20 cellular contexts compared by ENCODE assay signal in the genomic region with DNA sequence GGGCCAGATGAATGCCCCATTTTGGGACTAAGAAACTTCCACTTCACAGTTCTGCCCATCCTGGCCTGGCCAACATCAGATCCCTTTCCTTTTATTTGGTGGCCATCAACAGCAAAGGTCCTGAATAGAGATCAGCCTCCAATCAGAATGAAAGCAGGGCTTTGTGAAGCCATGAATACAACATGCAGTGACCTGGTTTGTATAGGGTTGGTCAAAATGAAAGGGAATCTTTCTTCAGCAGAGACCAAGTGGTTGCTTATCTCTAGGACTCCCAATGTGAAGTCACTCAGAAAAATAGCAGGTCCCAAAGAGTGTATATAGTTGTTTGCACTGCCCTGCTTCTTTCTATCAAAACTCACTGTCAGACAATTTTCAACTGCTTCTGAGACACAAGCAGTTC.
"Had no signal": no experiment of that assay in that cellular context is flagged by ENCODE, and none has a peak within 500 bp of the region (broad histone marks: within the 10 kb centered on the region; RNA-seq: fewer than 3 reads in every experiment).

No MANE protein-coding gene starts in this region.

- H3K4me3 ChIP-seq: esophagus squamous epithelium, gastroesophageal sphincter, heart left ventricle, neural progenitor cell, prostate gland, thoracic aorta, upper lobe of left lung had no signal

- DNase-seq: activated CD4-positive, alpha-beta T cell treated with anti-CD3 and anti-CD28 coated beads for 4 hours; activated CD4-positive, alpha-beta T cell treated with anti-CD3 and anti-CD28 coated beads, Interleukin-2, amount 50 U/mL, for 48 hours; activated CD4-positive, CD25-positive, alpha-beta regulatory T cell; activated effector memory CD4-positive, alpha-beta T cell treated with anti-CD3 and anti-CD28 coated beads, Interleukin-2, amount 50 U/mL, for 16 hours; activated naive CD4-positive, alpha-beta T cell treated with anti-CD3 and anti-CD28 coated beads, Interleukin-2, amount 10 ng/mL, durations not matched to agents 7 days and 5 days; activated naive CD8-positive, alpha-beta T cell treated with anti-CD3 and anti-CD28 coated beads, Interleukin-2, amount 50 U/mL, for 24 hours; esophagus squamous epithelium; heart left ventricle; left cardiac atrium; naive B cell; stimulated activated CD4-positive, alpha-beta T cell treated with anti-CD3 and anti-CD28 coated beads, Interleukin-2, amount 100 ng/mL, for 48 hours; stimulated activated CD8-positive, alpha-beta memory T cell treated with anti-CD3 and anti-CD28 coated beads, Interleukin-4, amount 100 ng/mL, for 48 hours; stimulated activated naive B cell treated with anti-CD40 and anti-IgM and Interleukin-4, amounts not matched to agents 10 μg/mL and 1 μg/mL and 100 μg/mL, for 72 hours; SW 1271; T-helper 17 cell; upper lobe of left lung had no signal

- H3K27ac ChIP-seq: esophagus squamous epithelium, gastroesophageal sphincter, heart left ventricle, neural progenitor cell, prostate gland, thoracic aorta, upper lobe of left lung had no signal

- H3K4me1 ChIP-seq: esophagus squamous epithelium, gastroesophageal sphincter, prostate gland, upper lobe of left lung had no signal

- ATAC-seq: activated naive CD8-positive, alpha-beta T cell treated with anti-CD3 and anti-CD28 coated beads, Interleukin-2, amount 50 U/mL, for 24 hours; gastroesophageal sphincter; heart left ventricle; stimulated activated naive B cell treated with anti-CD40 and anti-IgM and Interleukin-4, amounts not matched to agents 10 μg/mL and 1 μg/mL and 100 μg/mL, for 72 hours; T-helper 17 cell had no signal

- H3K27me3 ChIP-seq: esophagus squamous epithelium, gastroesophageal sphincter, heart left ventricle, neural progenitor cell, upper lobe of left lung had no signal
